In genomic region chr16:71722801-71723536, GRCh38 we compare ENCODE assay signal across 1 cellular context.
TF ChIP-seq lines count a peak whose summit lies in the region.

No MANE protein-coding gene starts in this region.

TF ChIP-seq in HepG2, 621 proteins besides CTCF, POLR2A, EP300 and RAD21 (continued from another document and continues in another):
- no peak for TF ChIP-seq USF2 (IDR thresholded peaks at IDR 0.05; ENCODE audit: low read depth, low read length)
- peak; percentile 38; the same call in 1 of the 2 replicates for TF ChIP-seq USF2 (CRISPR knock-in tag; IDR thresholded peaks at IDR 0.05; ENCODE audit: borderline replicate concordance)
- no peak; the same call in 1 of the 2 replicates for TF ChIP-seq ZNF766 (CRISPR knock-in tag; IDR thresholded peaks at IDR 0.05; ENCODE audit: borderline replicate concordance)
- TF ChIP-seq CHCHD3 (CRISPR knock-in tag; IDR thresholded peaks at IDR 0.05): peak; percentile 52; the same call in 1 of the 2 replicates
- TF ChIP-seq TOE1 (CRISPR knock-in tag; IDR thresholded peaks at IDR 0.05): no peak
- TF ChIP-seq ZNF674 (CRISPR knock-in tag; IDR thresholded peaks at IDR 0.05; ENCODE audit: low read depth): 0 out of 2 replicates have a peak, but pooled peaks have one; percentile 80
- peak; percentile 77 for TF ChIP-seq TEAD3 (CRISPR knock-in tag; optimal IDR thresholded peaks at IDR 0.05; ENCODE audit: borderline replicate concordance)
- 0 out of 2 replicates have a peak, but pooled peaks have one; percentile 26 for TF ChIP-seq CREBL2 (CRISPR knock-in tag; IDR thresholded peaks at IDR 0.05; ENCODE audit: borderline replicate concordance)
- TF ChIP-seq, protein P1, sequence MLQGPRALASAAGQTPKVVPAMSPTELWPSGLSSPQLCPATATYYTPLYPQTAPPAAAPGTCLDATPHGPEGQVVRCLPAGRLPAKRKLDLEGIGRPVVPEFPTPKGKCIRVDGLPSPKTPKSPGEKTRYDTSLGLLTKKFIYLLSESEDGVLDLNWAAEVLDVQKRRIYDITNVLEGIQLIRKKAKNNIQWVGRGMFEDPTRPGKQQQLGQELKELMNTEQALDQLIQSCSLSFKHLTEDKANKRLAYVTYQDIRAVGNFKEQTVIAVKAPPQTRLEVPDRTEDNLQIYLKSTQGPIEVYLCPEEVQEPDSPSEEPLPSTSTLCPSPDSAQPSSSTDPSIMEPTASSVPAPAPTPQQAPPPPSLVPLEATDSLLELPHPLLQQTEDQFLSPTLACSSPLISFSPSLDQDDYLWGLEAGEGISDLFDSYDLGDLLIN (CRISPR knock-in tag; IDR thresholded peaks at IDR 0.05; ENCODE audit: borderline replicate concordance): no peak
- no peak for TF ChIP-seq CBX2 (IDR thresholded peaks at IDR 0.05; ENCODE audit: low read depth, low read length)
- TF ChIP-seq CBX2 (CRISPR knock-in tag; IDR thresholded peaks at IDR 0.05; ENCODE audit: low read depth): no peak
- no peak for TF ChIP-seq ZFP62 (CRISPR knock-in tag; IDR thresholded peaks at IDR 0.05)
- TF ChIP-seq YEATS4 (CRISPR knock-in tag; IDR thresholded peaks at IDR 0.05; ENCODE audit: borderline replicate concordance): peak; percentile 42; the same call in 1 of the 2 replicates
- TF ChIP-seq, protein P2, sequence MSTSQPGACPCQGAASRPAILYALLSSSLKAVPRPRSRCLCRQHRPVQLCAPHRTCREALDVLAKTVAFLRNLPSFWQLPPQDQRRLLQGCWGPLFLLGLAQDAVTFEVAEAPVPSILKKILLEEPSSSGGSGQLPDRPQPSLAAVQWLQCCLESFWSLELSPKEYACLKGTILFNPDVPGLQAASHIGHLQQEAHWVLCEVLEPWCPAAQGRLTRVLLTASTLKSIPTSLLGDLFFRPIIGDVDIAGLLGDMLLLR (CRISPR knock-in tag; IDR thresholded peaks at IDR 0.05): peak; percentile 29; the same call in 1 of the 2 replicates
- TF ChIP-seq TRIM24 (CRISPR knock-in tag; IDR thresholded peaks at IDR 0.05): no peak
- TF ChIP-seq ZNF883 (CRISPR knock-in tag; IDR thresholded peaks at IDR 0.05; ENCODE audit: not compliant biosample characterization): peak; percentile 64
- no peak for TF ChIP-seq PAF1 (CRISPR knock-in tag; IDR thresholded peaks at IDR 0.05)
- TF ChIP-seq ZNF274 (CRISPR knock-in tag; IDR thresholded peaks at IDR 0.05): peak; percentile 66; the same call in 1 of the 2 replicates
- no peak for TF ChIP-seq RNF2 (conservative IDR thresholded peaks at IDR 0.05; ENCODE audit: low read depth)
- TF ChIP-seq RFX1 (IDR thresholded peaks at IDR 0.05): no peak
- peak; percentile 52; the same call in 1 of the 2 replicates for TF ChIP-seq ETV5 (CRISPR knock-in tag; IDR thresholded peaks at IDR 0.05; ENCODE audit: borderline replicate concordance)
- TF ChIP-seq ZNF639 (CRISPR knock-in tag; conservative IDR thresholded peaks at IDR 0.05): 0 out of 2 replicates have a peak, but pooled peaks have one; percentile 56
- TF ChIP-seq ZNF607 (CRISPR knock-in tag; IDR thresholded peaks at IDR 0.05; ENCODE audit: borderline replicate concordance): no peak
- no peak; the same call in 1 of the 2 replicates for TF ChIP-seq SP2 (CRISPR knock-in tag; IDR thresholded peaks at IDR 0.05)
- peak; percentile 72; the same call in 1 of the 2 replicates for TF ChIP-seq ZNF512B (CRISPR knock-in tag; IDR thresholded peaks at IDR 0.05; ENCODE audit: borderline replicate concordance)
- no peak for TF ChIP-seq ZSCAN12 (CRISPR knock-in tag; IDR thresholded peaks at IDR 0.05)
- peak; percentile 69; the same call in 1 of the 2 replicates for TF ChIP-seq ATM (IDR thresholded peaks at IDR 0.05; ENCODE audit: borderline replicate concordance)
- TF ChIP-seq STAG1 (CRISPR knock-in tag; IDR thresholded peaks at IDR 0.05): no peak
- no peak for TF ChIP-seq HMGA1 (CRISPR knock-in tag; conservative IDR thresholded peaks at IDR 0.05)
- no peak for TF ChIP-seq ZBTB26 (CRISPR knock-in tag; IDR thresholded peaks at IDR 0.05; ENCODE audit: borderline replicate concordance)
- TF ChIP-seq POLR2G (IDR thresholded peaks at IDR 0.05; ENCODE audit: low read depth, low read length): no peak
- TF ChIP-seq SMAD3 (CRISPR knock-in tag; IDR thresholded peaks at IDR 0.05): peak; percentile 43; the same call in 1 of the 2 replicates
- no peak for TF ChIP-seq ZNF124 (CRISPR knock-in tag; IDR thresholded peaks at IDR 0.05)
- TF ChIP-seq, protein P3, sequence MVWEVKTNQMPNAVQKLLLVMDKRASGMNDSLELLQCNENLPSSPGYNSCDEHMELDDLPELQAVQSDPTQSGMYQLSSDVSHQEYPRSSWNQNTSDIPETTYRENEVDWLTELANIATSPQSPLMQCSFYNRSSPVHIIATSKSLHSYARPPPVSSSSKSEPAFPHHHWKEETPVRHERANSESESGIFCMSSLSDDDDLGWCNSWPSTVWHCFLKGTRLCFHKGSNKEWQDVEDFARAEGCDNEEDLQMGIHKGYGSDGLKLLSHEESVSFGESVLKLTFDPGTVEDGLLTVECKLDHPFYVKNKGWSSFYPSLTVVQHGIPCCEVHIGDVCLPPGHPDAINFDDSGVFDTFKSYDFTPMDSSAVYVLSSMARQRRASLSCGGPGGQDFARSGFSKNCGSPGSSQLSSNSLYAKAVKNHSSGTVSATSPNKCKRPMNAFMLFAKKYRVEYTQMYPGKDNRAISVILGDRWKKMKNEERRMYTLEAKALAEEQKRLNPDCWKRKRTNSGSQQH (CRISPR knock-in tag; IDR thresholded peaks at IDR 0.05; ENCODE audit: low read depth): no peak
- peak; percentile 80; the same call in 1 of the 2 replicates for TF ChIP-seq KDM5B (CRISPR knock-in tag; IDR thresholded peaks at IDR 0.05; ENCODE audit: borderline replicate concordance)
- TF ChIP-seq, protein P4, sequence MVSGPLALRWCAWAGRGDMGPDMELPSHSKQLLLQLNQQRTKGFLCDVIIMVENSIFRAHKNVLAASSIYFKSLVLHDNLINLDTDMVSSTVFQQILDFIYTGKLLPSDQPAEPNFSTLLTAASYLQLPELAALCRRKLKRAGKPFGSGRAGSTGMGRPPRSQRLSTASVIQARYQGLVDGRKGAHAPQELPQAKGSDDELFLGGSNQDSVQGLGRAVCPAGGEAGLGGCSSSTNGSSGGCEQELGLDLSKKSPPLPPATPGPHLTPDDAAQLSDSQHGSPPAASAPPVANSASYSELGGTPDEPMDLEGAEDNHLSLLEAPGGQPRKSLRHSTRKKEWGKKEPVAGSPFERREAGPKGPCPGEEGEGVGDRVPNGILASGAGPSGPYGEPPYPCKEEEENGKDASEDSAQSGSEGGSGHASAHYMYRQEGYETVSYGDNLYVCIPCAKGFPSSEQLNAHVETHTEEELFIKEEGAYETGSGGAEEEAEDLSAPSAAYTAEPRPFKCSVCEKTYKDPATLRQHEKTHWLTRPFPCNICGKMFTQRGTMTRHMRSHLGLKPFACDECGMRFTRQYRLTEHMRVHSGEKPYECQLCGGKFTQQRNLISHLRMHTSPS (CRISPR knock-in tag; IDR thresholded peaks at IDR 0.05; ENCODE audit: low read depth): peak; percentile 65; the same call in 1 of the 2 replicates
- TF ChIP-seq ZNF572 (CRISPR knock-in tag; IDR thresholded peaks at IDR 0.05): peak; percentile 89
- TF ChIP-seq ZFYVE20 (CRISPR knock-in tag; IDR thresholded peaks at IDR 0.05; ENCODE audit: borderline replicate concordance, low read depth): no peak
- TF ChIP-seq ZNF138 (CRISPR knock-in tag; IDR thresholded peaks at IDR 0.05; ENCODE audit: low read depth): 0 out of 2 replicates have a peak, but pooled peaks have one; percentile 30
- TF ChIP-seq ZBTB8A (CRISPR knock-in tag; IDR thresholded peaks at IDR 0.05; ENCODE audit: borderline replicate concordance, low read depth): peak; percentile 34; the same call in 1 of the 2 replicates
- no peak for TF ChIP-seq SUZ12 (IDR thresholded peaks at IDR 0.05; ENCODE audit: low read depth, low read length)
- TF ChIP-seq, protein P5, sequence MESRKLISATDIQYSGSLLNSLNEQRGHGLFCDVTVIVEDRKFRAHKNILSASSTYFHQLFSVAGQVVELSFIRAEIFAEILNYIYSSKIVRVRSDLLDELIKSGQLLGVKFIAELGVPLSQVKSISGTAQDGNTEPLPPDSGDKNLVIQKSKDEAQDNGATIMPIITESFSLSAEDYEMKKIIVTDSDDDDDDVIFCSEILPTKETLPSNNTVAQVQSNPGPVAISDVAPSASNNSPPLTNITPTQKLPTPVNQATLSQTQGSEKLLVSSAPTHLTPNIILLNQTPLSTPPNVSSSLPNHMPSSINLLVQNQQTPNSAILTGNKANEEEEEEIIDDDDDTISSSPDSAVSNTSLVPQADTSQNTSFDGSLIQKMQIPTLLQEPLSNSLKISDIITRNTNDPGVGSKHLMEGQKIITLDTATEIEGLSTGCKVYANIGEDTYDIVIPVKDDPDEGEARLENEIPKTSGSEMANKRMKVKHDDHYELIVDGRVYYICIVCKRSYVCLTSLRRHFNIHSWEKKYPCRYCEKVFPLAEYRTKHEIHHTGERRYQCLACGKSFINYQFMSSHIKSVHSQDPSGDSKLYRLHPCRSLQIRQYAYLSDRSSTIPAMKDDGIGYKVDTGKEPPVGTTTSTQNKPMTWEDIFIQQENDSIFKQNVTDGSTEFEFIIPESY (CRISPR knock-in tag; IDR thresholded peaks at IDR 0.05): 0 out of 2 replicates have a peak, but pooled peaks have one; percentile 23
